ENCODE assay signal across 10 cellular contexts in genomic region chr3:126270145-126270811, GRCh38.
A peak's percentile ranks its signal among the peaks of the same experiment; 100 is the strongest.
DNase-seq lines count a peak whose midpoint lies in the region; ATAC-seq and TF ChIP-seq lines count a peak whose summit lies in the region.
"Had no signal": no experiment of that assay in that cellular context is flagged by ENCODE, and none has a peak within 500 bp of the region (broad histone marks: within the 10 kb centered on the region; RNA-seq: fewer than 3 reads in every experiment).

No MANE protein-coding gene starts in this region.

- ATAC-seq in left lobe of liver = peak; percentile 15
- ATAC-seq in HG02798 (IDR thresholded peaks at IDR 0.05; ENCODE audit: poor library complexity, unreplicated experiment) = no peak
- no peak for ATAC-seq in GM21529 (IDR thresholded peaks at IDR 0.05; ENCODE audit: unreplicated experiment)

- peaks cover 9% of the 10 kb centered on the region for H3K27me3 Mint-ChIP-seq in glutamatergic neuron (ENCODE audit: unreplicated experiment)

- no peak overlapping the region for H3K27ac Mint-ChIP-seq in glutamatergic neuron (ENCODE audit: unreplicated experiment)

- no peaks in the 10 kb centered on the region for H3K36me3 Mint-ChIP-seq in glutamatergic neuron (ENCODE audit: unreplicated experiment)

- DNase-seq in NCI-H1105 treated with DMSO at 0.1 percent for 48 hours (lab: John Stamatoyannopoulos, UW) = peak; percentile 32
- peak; percentile 87 for DNase-seq in left lobe of liver (ENCODE audit: low spot score)
- peak in 44 of 49 donors; percentile 20 to 86 (median 61) for DNase-seq in substantia nigra (lab: John Stamatoyannopoulos, UW)
- DNase-seq in glutamatergic neuron = no peak
- DNase-seq in iPS-NIHi11 (ENCODE audit: low spot score) = no peak
- DNase-seq: activated CD4-positive, alpha-beta T cell treated with anti-CD3 and anti-CD28 coated beads for 4 hours had no signal

- H3K27ac ChIP-seq in cingulate gyrus (ENCODE audit: low read depth, low read length) (peak overlapping the region; percentile 78), substantia nigra (ENCODE audit: low read depth, low read length, poor library complexity, severe bottlenecking) (no peak overlapping the region)

- peaks cover 4% of the 10 kb centered on the region for H3K9me3 Mint-ChIP-seq in glutamatergic neuron (ENCODE audit: unreplicated experiment)
- H3K9me3 Mint-ChIP-seq: central memory CD8-positive, alpha-beta T cell had no signal

- no peak for TF ChIP-seq CTCF in glutamatergic neuron (IDR thresholded peaks at IDR 0.05; ENCODE audit: partially characterized antibody, unreplicated experiment)

- H3K4me1 Mint-ChIP-seq in glutamatergic neuron (ENCODE audit: low read depth, unreplicated experiment) = no peaks in the 10 kb centered on the region

- H3K4me3 Mint-ChIP-seq in glutamatergic neuron (ENCODE audit: unreplicated experiment) = no peak overlapping the region
- H3K4me3 Mint-ChIP-seq: central memory CD8-positive, alpha-beta T cell had no signal

Comparison
In these comparisons a context has a peak if more than half of its experiments do, and no peak if none do; other contexts are left out.
1. DNase-seq: peak in NCI-H1105 treated with DMSO at 0.1 percent for 48 hours (single experiment), left lobe of liver (single experiment) and substantia nigra (44 of 49); none in glutamatergic neuron (single experiment) and iPS-NIHi11 (single experiment).